In the genomic region with DNA sequence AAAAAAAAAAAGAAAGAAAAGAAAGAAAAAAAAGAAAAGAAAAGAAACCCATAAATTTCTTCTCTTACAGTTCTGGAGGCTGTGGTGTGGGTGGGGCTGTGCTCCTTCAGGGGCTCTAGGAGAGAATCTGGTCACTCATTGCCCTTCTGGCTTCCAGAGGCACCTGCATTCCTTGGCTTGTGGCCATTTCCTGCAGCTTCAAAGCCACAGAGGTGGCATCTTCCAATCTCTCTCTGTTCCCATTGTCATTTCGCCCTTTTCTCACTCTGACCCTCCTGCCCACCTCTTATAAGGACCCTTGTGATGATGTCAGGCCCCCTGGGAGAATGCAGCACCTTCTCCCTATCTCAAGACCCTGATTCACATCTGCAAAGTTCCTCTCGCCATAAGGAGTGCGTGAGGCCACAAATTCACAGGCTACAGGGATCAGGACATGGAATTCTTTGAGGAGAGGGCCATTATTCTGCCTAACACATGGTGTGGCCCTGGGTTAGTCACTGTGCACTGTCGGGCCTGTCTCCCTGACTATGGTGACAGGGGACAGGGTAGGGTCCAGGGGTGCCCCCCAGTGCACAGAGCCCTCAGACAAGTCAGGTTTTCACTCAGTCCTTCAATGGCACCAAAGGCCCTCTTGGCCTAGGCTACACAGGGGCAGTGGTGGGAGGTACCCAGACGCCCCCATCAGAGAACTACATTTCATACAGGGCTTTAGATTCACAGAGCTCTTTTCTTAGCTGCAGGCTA, we compare ENCODE assay signal across 13 cellular contexts. TPM values are rescaled to one million over a fixed set of nuclear protein-coding genes. Genes with fewer than 3 reads are reported as not detected.
DNase-seq lines count a peak whose midpoint lies in the region; ATAC-seq and TF ChIP-seq lines count a peak whose summit lies in the region.
"Had no signal": no experiment of that assay in that cellular context is flagged by ENCODE, and none has a peak within 500 bp of the region (broad histone marks: within the 10 kb centered on the region; RNA-seq: fewer than 3 reads in every experiment).

No MANE protein-coding gene starts in this region.

- H3K27ac ChIP-seq in VCaP (peak overlapping the region; percentile 84), mesenchymal stem cell (ENCODE audit: low read length, poor library complexity, severe bottlenecking) (no peak overlapping the region), trophoblast cell (ENCODE audit: low read depth, low read length) (no peak overlapping the region), substantia nigra (ENCODE audit: low read depth, low read length, poor library complexity, severe bottlenecking) (no peak overlapping the region)
- H3K27ac ChIP-seq: pancreas had no signal

- H2BK12ac ChIP-seq in mesenchymal stem cell (ENCODE audit: low read length in 2 of 2) (peak overlapping the region; percentile 87 to 96), trophoblast cell (ENCODE audit: low read length) (no peak overlapping the region)

- peak overlapping the region; percentile 41 for H3K27ac Mint-ChIP-seq in activated naive CD8-positive, alpha-beta T cell
- no peak overlapping the region for H3K27ac Mint-ChIP-seq in activated naive CD8-positive, alpha-beta T cell treated with anti-CD3 and anti-CD28 coated beads, Interleukin-2, amount 50 U/mL, for 24 hours
- H3K27ac Mint-ChIP-seq: stimulated activated naive CD8-positive, alpha-beta T cell treated with anti-CD3 and anti-CD28 coated beads, Interleukin-15, Interleukin-2, amounts not matched to agents 100 ng/mL and 50 ng/mL, for 24 hours had no signal

- H4K91ac ChIP-seq in mesenchymal stem cell (ENCODE audit: low read length) (peak overlapping the region; percentile 23), trophoblast cell (ENCODE audit: low read depth, low read length) (no peak overlapping the region)

- H3K79me1 ChIP-seq in mesenchymal stem cell (replicated peaks; ENCODE audit: low read length, poor library complexity, severe bottlenecking) (no peaks in the 10 kb centered on the region), trophoblast cell (ENCODE audit: low read length) (no peaks in the 10 kb centered on the region)

- no peak for TF ChIP-seq CTCF in VCaP (conservative IDR thresholded peaks at IDR 0.05)

- H3K36me3 ChIP-seq in mesenchymal stem cell (ENCODE audit: control insufficient read depth in 1 of 2, insufficient read depth in 2 of 2, low read depth in 1 of 2, low read length in 2 of 2) (no peaks in the 10 kb centered on the region), trophoblast cell (ENCODE audit: control insufficient read depth in 1 of 2, insufficient read depth in 2 of 2, low read length in 2 of 2) (no peaks in the 10 kb centered on the region)
- H3K36me3 ChIP-seq: MG63, pancreas had no signal

- no peak for DNase-seq in activated naive CD8-positive, alpha-beta T cell treated with anti-CD3 and anti-CD28 coated beads, Interleukin-2, amount 50 U/mL, for 24 hours
- no peak for DNase-seq in mesenchymal stem cell
- DNase-seq in globus pallidus (ENCODE audit: low spot score): no peak
- DNase-seq in NCI-H510A (lab: John Stamatoyannopoulos, UW): no peak
- no peak for DNase-seq in trophoblast cell
- no peak for DNase-seq in substantia nigra (lab: John Stamatoyannopoulos, UW)
- DNase-seq: MG63, NCI-H1436 treated with DMSO at 0.1 percent for 48 hours had no signal

- H2AFZ ChIP-seq in mesenchymal stem cell (ENCODE audit: low read depth, low read length) (no peak overlapping the region), trophoblast cell (ENCODE audit: insufficient read depth, low read length, poor library complexity) (no peak overlapping the region)

- no peak overlapping the region for H4K12ac ChIP-seq in trophoblast cell (ENCODE audit: low read depth, low read length)

- H3K27me3 ChIP-seq in mesenchymal stem cell (ENCODE audit: control insufficient read depth in 1 of 2, insufficient read depth in 1 of 2, low read length in 2 of 2) (peaks cover 0 to 26% of the 10 kb centered on the region in 2 experiments), trophoblast cell (ENCODE audit: insufficient read depth, low read length) (peaks cover 10% of the 10 kb centered on the region)
- H3K27me3 ChIP-seq: MG63, pancreas had no signal

- no peak for ATAC-seq in activated naive CD8-positive, alpha-beta T cell treated with anti-CD3 and anti-CD28 coated beads, Interleukin-2, amount 50 U/mL, for 24 hours
- ATAC-seq: HCT116 had no signal

- peak overlapping the region in 1 of 2 experiments; percentile 85 for H3K18ac ChIP-seq in mesenchymal stem cell (ENCODE audit: low read depth in 1 of 2, low read length in 2 of 2)
- H3K18ac ChIP-seq in trophoblast cell (ENCODE audit: low read length): no peak overlapping the region

- H3K23ac ChIP-seq in mesenchymal stem cell (ENCODE audit: low read length in 2 of 2) (no peak overlapping the region), trophoblast cell (ENCODE audit: low read length) (no peak overlapping the region)

- H2BK120ac ChIP-seq in mesenchymal stem cell (ENCODE audit: low read depth, low read length) (no peak overlapping the region), trophoblast cell (ENCODE audit: insufficient read depth, low read length, poor library complexity) (no peak overlapping the region)

- H3K4me3 ChIP-seq in mesenchymal stem cell (ENCODE audit: insufficient read depth in 1 of 2, low read depth in 1 of 2, low read length in 2 of 2) (no peak overlapping the region), trophoblast cell (ENCODE audit: low read depth, low read length) (no peak overlapping the region)
- H3K4me3 ChIP-seq: MG63, pancreas had no signal

- no peaks in the 10 kb centered on the region for H3K36me3 Mint-ChIP-seq in activated naive CD8-positive, alpha-beta T cell
- no peaks in the 10 kb centered on the region for H3K36me3 Mint-ChIP-seq in activated naive CD8-positive, alpha-beta T cell treated with anti-CD3 and anti-CD28 coated beads, Interleukin-2, amount 50 U/mL, for 24 hours (ENCODE audit: low read depth)

- no peaks in the 10 kb centered on the region for H3K9me3 Mint-ChIP-seq in activated naive CD8-positive, alpha-beta T cell (ENCODE audit: low read depth)
- H3K9me3 Mint-ChIP-seq in activated naive CD8-positive, alpha-beta T cell treated with anti-CD3 and anti-CD28 coated beads, Interleukin-2, amount 50 U/mL, for 24 hours: no peaks in the 10 kb centered on the region
- H3K9me3 Mint-ChIP-seq: stimulated activated naive CD8-positive, alpha-beta T cell treated with anti-CD3 and anti-CD28 coated beads, Interleukin-15, Interleukin-2, amounts not matched to agents 100 ng/mL and 50 ng/mL, for 24 hours had no signal

- H3K9me3 ChIP-seq in mesenchymal stem cell (ENCODE audit: control insufficient read depth, low read length) (no peaks in the 10 kb centered on the region), trophoblast cell (ENCODE audit: insufficient read depth, low read depth, low read length) (no peaks in the 10 kb centered on the region)
- H3K9me3 ChIP-seq: MG63, pancreas had no signal

- WGBS in mesenchymal stem cell: 89% methylated on average over 5 of the region's 5 CpGs
- WGBS in trophoblast cell (ENCODE audit: extremely low coverage, insufficient coverage, insufficient read length): no CpG with 5 or more reads among the region's 5 CpGs

- no peak overlapping the region for H3K9ac ChIP-seq in mesenchymal stem cell (ENCODE audit: low read length)
- no peak overlapping the region for H3K9ac ChIP-seq in trophoblast cell (ENCODE audit: low read length)

- H3K27me3 Mint-ChIP-seq in activated naive CD8-positive, alpha-beta T cell: no peaks in the 10 kb centered on the region
- H3K27me3 Mint-ChIP-seq in activated naive CD8-positive, alpha-beta T cell treated with anti-CD3 and anti-CD28 coated beads, Interleukin-2, amount 50 U/mL, for 24 hours: no peaks in the 10 kb centered on the region
- H3K27me3 Mint-ChIP-seq: stimulated activated naive CD8-positive, alpha-beta T cell treated with anti-CD3 and anti-CD28 coated beads, Interleukin-15, Interleukin-2, amounts not matched to agents 100 ng/mL and 50 ng/mL, for 24 hours had no signal

- H4K8ac ChIP-seq in mesenchymal stem cell (ENCODE audit: low read length) (peak overlapping the region; percentile 4), trophoblast cell (ENCODE audit: low read depth, low read length) (no peak overlapping the region)

- no peaks in the 10 kb centered on the region for H3K79me2 ChIP-seq in trophoblast cell (ENCODE audit: control insufficient read depth, insufficient read depth, low read length, poor library complexity)

- H2BK15ac ChIP-seq in mesenchymal stem cell (ENCODE audit: low read depth, poor library complexity, severe bottlenecking): no peak overlapping the region

- H3K4me3 Mint-ChIP-seq in activated naive CD8-positive, alpha-beta T cell: no peak overlapping the region
- no peak overlapping the region for H3K4me3 Mint-ChIP-seq in activated naive CD8-positive, alpha-beta T cell treated with anti-CD3 and anti-CD28 coated beads, Interleukin-2, amount 50 U/mL, for 24 hours
- H3K4me3 Mint-ChIP-seq: stimulated activated naive CD8-positive, alpha-beta T cell treated with anti-CD3 and anti-CD28 coated beads, Interleukin-15, Interleukin-2, amounts not matched to agents 100 ng/mL and 50 ng/mL, for 24 hours had no signal

- H3K14ac ChIP-seq in mesenchymal stem cell (ENCODE audit: low read length in 2 of 2) (no peak overlapping the region), trophoblast cell (ENCODE audit: low read length) (no peak overlapping the region)

- H3K4me1 Mint-ChIP-seq in activated naive CD8-positive, alpha-beta T cell (ENCODE audit: low read depth): peaks cover 53% of the 10 kb centered on the region
- peaks cover 50% of the 10 kb centered on the region for H3K4me1 Mint-ChIP-seq in activated naive CD8-positive, alpha-beta T cell treated with anti-CD3 and anti-CD28 coated beads, Interleukin-2, amount 50 U/mL, for 24 hours

- H2AK5ac ChIP-seq in mesenchymal stem cell (ENCODE audit: low read length, severe bottlenecking): peak overlapping the region; percentile 38
- no peak overlapping the region for H2AK5ac ChIP-seq in trophoblast cell (ENCODE audit: low read length)

- no peak overlapping the region for H3K4me2 ChIP-seq in mesenchymal stem cell (ENCODE audit: low read length, poor library complexity, severe bottlenecking)
- H3K4me2 ChIP-seq in trophoblast cell (ENCODE audit: low read length): no peak overlapping the region

- H3K4ac ChIP-seq in mesenchymal stem cell (ENCODE audit: low read depth in 1 of 2, low read length in 2 of 2) (peak overlapping the region in 1 of 2 experiments; percentile 32), trophoblast cell (ENCODE audit: low read depth, low read length) (no peak overlapping the region)

- H2BK5ac ChIP-seq in mesenchymal stem cell (ENCODE audit: low read depth, low read length, poor library complexity, severe bottlenecking): no peak overlapping the region
- no peak overlapping the region for H2BK5ac ChIP-seq in trophoblast cell (ENCODE audit: low read depth, low read length, poor library complexity)

- H3K4me1 ChIP-seq in mesenchymal stem cell (ENCODE audit: control insufficient read depth, insufficient read depth, low read depth, low read length): peaks cover 24% of the 10 kb centered on the region
- no peaks in the 10 kb centered on the region for H3K4me1 ChIP-seq in trophoblast cell (ENCODE audit: control insufficient read depth in 1 of 2, insufficient read depth in 2 of 2, low read length in 2 of 2)
- H3K4me1 ChIP-seq: pancreas had no signal

RNA-seq across cellular contexts. Expression of a gene that starts 38.6 kb away (rescaled TPM):
- 12.2 TPM for polyA plus RNA-seq in mesenchymal stem cell (2013, experiment 1 of 2)
- 12.2 TPM for polyA plus RNA-seq in mesenchymal stem cell (2013, experiment 2 of 2)
- polyA plus RNA-seq in trophoblast cell (2013): 60.6 and 63.8 TPM in 2 replicates
